9 cellular contexts compared by ENCODE assay signal in the genomic region with DNA sequence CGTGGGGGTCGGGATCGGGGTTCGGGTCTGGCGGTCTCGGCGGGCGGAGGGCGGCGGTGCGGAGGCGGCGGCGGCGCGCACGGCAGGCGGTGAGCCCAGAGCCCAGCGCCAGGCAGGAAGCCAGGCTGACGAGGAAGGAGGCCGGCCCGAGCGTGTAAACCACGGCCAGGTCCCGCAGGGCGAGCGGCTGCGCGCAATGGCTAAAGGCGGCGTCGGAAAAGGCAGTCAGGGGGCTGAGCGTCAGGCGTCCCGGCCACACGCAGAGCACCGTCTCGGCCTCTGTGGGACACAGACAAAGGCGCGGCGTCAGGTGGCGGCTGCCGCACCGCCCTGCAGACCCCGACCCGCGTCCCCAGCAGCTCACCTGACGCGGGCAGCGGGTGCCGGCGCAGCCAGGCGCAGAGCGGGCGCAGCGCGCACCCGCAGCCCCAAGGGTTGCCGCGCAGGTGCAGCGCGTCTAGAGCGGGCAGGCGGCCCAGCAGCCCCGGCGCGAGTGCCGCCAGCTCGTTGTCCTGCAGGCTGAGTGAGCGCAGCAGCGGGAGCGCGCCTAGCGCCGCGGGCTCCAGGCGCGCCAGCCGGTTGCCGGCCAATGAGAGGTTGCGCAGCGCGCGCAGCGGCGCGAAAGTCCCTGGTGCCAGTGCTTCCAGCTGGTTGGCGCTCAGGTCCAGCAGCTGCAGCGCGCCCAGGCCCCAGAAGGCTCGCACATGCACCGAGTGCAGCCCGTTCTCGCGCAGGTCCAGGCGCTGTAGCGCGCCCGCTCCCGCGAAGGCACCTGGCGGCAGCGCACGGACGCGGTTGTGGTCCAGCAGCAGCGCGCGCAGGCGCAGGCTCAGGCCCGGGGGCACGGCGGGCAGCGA. TPM values are rescaled to one million over a fixed set of nuclear protein-coding genes. Genes with fewer than 3 reads are reported as not detected.
A peak's percentile ranks its signal among the peaks of the same experiment; 100 is the strongest.
DNase-seq lines count a peak whose midpoint lies in the region; ATAC-seq and TF ChIP-seq lines count a peak whose summit lies in the region.
"Had no signal": no experiment of that assay in that cellular context is flagged by ENCODE, and none has a peak within 500 bp of the region (broad histone marks: within the 10 kb centered on the region; RNA-seq: fewer than 3 reads in every experiment).

No MANE protein-coding gene starts in this region.

- TF ChIP-seq CTCF in cardiac muscle cell (IDR thresholded peaks at IDR 0.05; ENCODE audit: low read depth, low read length) = no peak
- no peak for TF ChIP-seq CTCF in activated CD8-positive, alpha-beta T cell treated with anti-CD3 and anti-CD28 coated beads for 36 hours (IDR thresholded peaks at IDR 0.05)

- peaks cover 8% of the 10 kb centered on the region for H3K4me1 Mint-ChIP-seq in activated CD8-positive, alpha-beta T cell treated with anti-CD3 and anti-CD28 coated beads for 36 hours (ENCODE audit: low read depth)

- DNase-seq in cardiac muscle cell (ENCODE audit: low read depth in 1 of 2, low spot score in 1 of 2) (peak; percentile 45 to 63), Right ventricle myocardium inferior (ENCODE audit: missing footprints) (no peak), NCI-H2029 treated with DMSO at 0.1 percent for 48 hours (lab: John Stamatoyannopoulos, UW) (peak; percentile 52), left ventricle myocardium superior (peak; percentile 62), GM19240 (ENCODE audit: insufficient read length, low spot score) (no peak)
- no peak for DNase-seq in activated CD8-positive, alpha-beta T cell treated with anti-CD3 and anti-CD28 coated beads for 36 hours

- ATAC-seq in Right ventricle myocardium inferior (no peak), left ventricle myocardium superior (peak; percentile 65), GM21786 (IDR thresholded peaks at IDR 0.05; ENCODE audit: unreplicated experiment) (no peak)
- ATAC-seq in activated CD8-positive, alpha-beta T cell treated with anti-CD3 and anti-CD28 coated beads for 36 hours = peak; percentile 31

- no peaks in the 10 kb centered on the region for H3K9me3 Mint-ChIP-seq in activated CD8-positive, alpha-beta T cell treated with anti-CD3 and anti-CD28 coated beads for 36 hours
- H3K9me3 Mint-ChIP-seq: dendritic cell treated with granulocyte-macrophage colony-stimulating factor and Interleukin-4, amounts not matched to agents 40 ng/mL and 50 ng/mL, for 4 days had no signal

- H3K36me3 Mint-ChIP-seq in activated CD8-positive, alpha-beta T cell treated with anti-CD3 and anti-CD28 coated beads for 36 hours (ENCODE audit: low read depth) = no peaks in the 10 kb centered on the region

- peak overlapping the region in 1 of 3 donors; percentile 45 for H3K9ac ChIP-seq in skeletal muscle tissue (ENCODE audit: low read depth in 1 of 3, low read length in 3 of 3)

- H3K36me3 ChIP-seq in cardiac muscle cell (no peaks in the 10 kb centered on the region), skeletal muscle tissue (ENCODE audit: control insufficient read depth in 3 of 3, insufficient read depth in 3 of 3, low read length in 3 of 3) (no peaks in the 10 kb centered on the region)

- intact Hi-C loops in Right ventricle myocardium inferior (cut with DNase I) = no loop called here
- intact Hi-C loops in activated CD8-positive, alpha-beta T cell treated with anti-CD3 and anti-CD28 coated beads for 36 hours (cut with micrococcal nuclease) = no loop called here
- intact Hi-C loops in left ventricle myocardium superior (cut with micrococcal nuclease) = no loop called here

- H3K27me3 ChIP-seq in cardiac muscle cell (peaks cover 100% of the 10 kb centered on the region), skeletal muscle tissue (ENCODE audit: control insufficient read depth in 3 of 3, insufficient read depth in 3 of 3, low read length in 3 of 3) (peaks cover 68 to 100% (median 90%) of the 10 kb centered on the region in 3 donors)

- H3K4me1 ChIP-seq in cardiac muscle cell (ENCODE audit: low read depth) = peaks cover 3% of the 10 kb centered on the region
- peaks cover 13 to 23% (median 16%) of the 10 kb centered on the region in 3 donors for H3K4me1 ChIP-seq in skeletal muscle tissue (ENCODE audit: control insufficient read depth in 3 of 3, insufficient read depth in 3 of 3, low read length in 3 of 3)

- H3K4me3 Mint-ChIP-seq in activated CD8-positive, alpha-beta T cell treated with anti-CD3 and anti-CD28 coated beads for 36 hours = peak overlapping the region; percentile 35
- H3K4me3 Mint-ChIP-seq: dendritic cell treated with granulocyte-macrophage colony-stimulating factor and Interleukin-4, amounts not matched to agents 40 ng/mL and 50 ng/mL, for 4 days had no signal

- H3K9me3 ChIP-seq in cardiac muscle cell (ENCODE audit: low read depth) (no peaks in the 10 kb centered on the region), skeletal muscle tissue (ENCODE audit: control insufficient read depth in 3 of 3, low read length in 3 of 3) (no peaks in the 10 kb centered on the region)

- H3K27ac Mint-ChIP-seq in activated CD8-positive, alpha-beta T cell treated with anti-CD3 and anti-CD28 coated beads for 36 hours = no peak overlapping the region
- H3K27ac Mint-ChIP-seq: dendritic cell treated with granulocyte-macrophage colony-stimulating factor and Interleukin-4, amounts not matched to agents 40 ng/mL and 50 ng/mL, for 4 days had no signal

- CTCF ChIA-PET in activated CD8-positive, alpha-beta T cell treated with anti-CD3 and anti-CD28 coated beads for 36 hours (lab: Charles Lee) = interaction anchor here (1.0 to 1.3 kb wide), 2 partner anchors 40 to 53 kb away, joined by 3 to 4 read pairs; partner anchors contain the start of gene RNF208

- H3K27me3 Mint-ChIP-seq in activated CD8-positive, alpha-beta T cell treated with anti-CD3 and anti-CD28 coated beads for 36 hours = peaks cover 27% of the 10 kb centered on the region

- POLR2A ChIA-PET in activated CD8-positive, alpha-beta T cell treated with anti-CD3 and anti-CD28 coated beads for 36 hours (lab: Charles Lee) = interaction anchor here (0.5 to 1.6 kb wide), 4 partner anchors 12 to 177 kb away, joined by 3 to 4 read pairs (median 4); partner anchors contain the start of gene PAXX

- no peak overlapping the region for H3K27ac ChIP-seq in cardiac muscle cell
- no peak overlapping the region for H3K27ac ChIP-seq in skeletal muscle tissue (ENCODE audit: low read depth, low read length)

- H3K4me3 ChIP-seq in cardiac muscle cell = peak overlapping the region; percentile 28
- peak overlapping the region in 2 of 3 donors; percentile 62 to 64 for H3K4me3 ChIP-seq in skeletal muscle tissue (ENCODE audit: low read length in 3 of 3)

RNA-seq across cellular contexts. Expression of gene LRRC26, which starts 0.7 kb away (rescaled TPM):
- total RNA-seq in cardiac muscle cell (not detected in 2 replicates), Right ventricle myocardium inferior (not detected), left ventricle myocardium superior (not detected), skeletal muscle tissue (not detected)
- 1.4 and 2.3 TPM in 2 replicates for polyA plus RNA-seq in cardiac muscle cell
- total RNA-seq in activated CD8-positive, alpha-beta T cell treated with anti-CD3 and anti-CD28 coated beads for 36 hours = not detected

RNA-seq across cellular contexts. Expression of gene TMEM210, which starts 2.7 kb away (rescaled TPM):
- total RNA-seq in cardiac muscle cell = not detected in 2 replicates
- not detected in 2 replicates for polyA plus RNA-seq in cardiac muscle cell
- not detected for total RNA-seq in Right ventricle myocardium inferior
- not detected for total RNA-seq in activated CD8-positive, alpha-beta T cell treated with anti-CD3 and anti-CD28 coated beads for 36 hours
- total RNA-seq in left ventricle myocardium superior = not detected
- not detected for total RNA-seq in skeletal muscle tissue

RNA-seq across cellular contexts. Expression of gene ANAPC2, which starts 19.2 kb away (rescaled TPM):
- total RNA-seq in cardiac muscle cell (29.8 and 42.8 TPM in 2 replicates), Right ventricle myocardium inferior (35.0 TPM), left ventricle myocardium superior (38.2 TPM), skeletal muscle tissue (21.4 TPM)
- 15.5 and 17.9 TPM in 2 replicates for polyA plus RNA-seq in cardiac muscle cell
- total RNA-seq in activated CD8-positive, alpha-beta T cell treated with anti-CD3 and anti-CD28 coated beads for 36 hours = 10 to 100 TPM; 38.6 to 39.6 TPM

RNA-seq across cellular contexts. Expression of gene SSNA1, which starts 19.3 kb away (rescaled TPM):
- total RNA-seq in cardiac muscle cell (64.5 and 90.3 TPM in 2 replicates), Right ventricle myocardium inferior (70.7 TPM), left ventricle myocardium superior (77.7 TPM), skeletal muscle tissue (47.0 TPM)
- 77.9 and 110 TPM in 2 replicates for polyA plus RNA-seq in cardiac muscle cell
- 10 to 100 TPM; 53.3 to 58.4 TPM for total RNA-seq in activated CD8-positive, alpha-beta T cell treated with anti-CD3 and anti-CD28 coated beads for 36 hours

RNA-seq across cellular contexts. Expression of gene GRIN1, which starts 30.2 kb away (rescaled TPM):
- total RNA-seq in cardiac muscle cell (0.03 TPM in 1 of 2 replicates, not detected in the other), Right ventricle myocardium inferior (not detected), left ventricle myocardium superior (not detected), skeletal muscle tissue (not detected)
- 0.22 and 0.49 TPM in 2 replicates for polyA plus RNA-seq in cardiac muscle cell
- total RNA-seq in activated CD8-positive, alpha-beta T cell treated with anti-CD3 and anti-CD28 coated beads for 36 hours = not detected

Comparison
In these comparisons a context has a peak if more than half of its experiments do, and no peak if none do; other contexts are left out.
1. DNase-seq: peak in cardiac muscle cell (2 of 2), NCI-H2029 treated with DMSO at 0.1 percent for 48 hours (single experiment) and left ventricle myocardium superior (single experiment); none in Right ventricle myocardium inferior (single experiment), activated CD8-positive, alpha-beta T cell treated with anti-CD3 and anti-CD28 coated beads for 36 hours (single experiment) and GM19240 (single experiment).
2. ATAC-seq: peak in activated CD8-positive, alpha-beta T cell treated with anti-CD3 and anti-CD28 coated beads for 36 hours (single experiment) and left ventricle myocardium superior (single experiment); none in Right ventricle myocardium inferior (single experiment) and GM21786 (single experiment).